9 cellular contexts compared by ENCODE assay signal in genomic region chr12:109463776-109464175, GRCh38. TPM values are rescaled to one million over a fixed set of nuclear protein-coding genes. Genes with fewer than 3 reads are reported as not detected.
DNase-seq lines count a peak whose midpoint lies in the region; ATAC-seq, FAIRE-seq and TF ChIP-seq lines count a peak whose summit lies in the region.
"Had no signal": no experiment of that assay in that cellular context is flagged by ENCODE, and none has a peak within 500 bp of the region (broad histone marks: within the 10 kb centered on the region; RNA-seq: fewer than 3 reads in every experiment).

No MANE protein-coding gene starts in this region.

- H3K4me1 ChIP-seq in transverse colon, result peaks cover 82 to 97% (median 83%) of the 10 kb centered on the region in 4 donors

- no peaks in the 10 kb centered on the region for H3K9me3 Mint-ChIP-seq in activated naive CD4-positive, alpha-beta T cell treated with anti-CD3 and anti-CD28 coated beads, Interleukin-2, amount 10 ng/mL, durations not matched to agents 7 days and 5 days
- no peaks in the 10 kb centered on the region for H3K9me3 Mint-ChIP-seq in mesothelial cell of epicardium
- H3K9me3 Mint-ChIP-seq: CD8-positive, alpha-beta T cell had no signal

- no peaks in the 10 kb centered on the region for H3K27me3 ChIP-seq in transverse colon

- H3K27ac ChIP-seq in caudate nucleus (ENCODE audit: low read depth, low read length) (peak overlapping the region; percentile 86), transverse colon (peak overlapping the region; percentile 91 to 97 (median 94))

- H3K36me3 ChIP-seq in transverse colon, result no peaks in the 10 kb centered on the region

- H3K27me3 Mint-ChIP-seq in activated naive CD4-positive, alpha-beta T cell treated with anti-CD3 and anti-CD28 coated beads, Interleukin-2, amount 10 ng/mL, durations not matched to agents 7 days and 5 days, result no peaks in the 10 kb centered on the region
- no peaks in the 10 kb centered on the region for H3K27me3 Mint-ChIP-seq in mesothelial cell of epicardium (ENCODE audit: low read depth)

- in situ Hi-C loops in transverse colon (cut with MboI; ENCODE audit: low pct_ligation_motif_present in 1 of 4, low pct_unique_long_range_greater_than_20kb in 1 of 4, low sequenced_read_pairs in 3 of 4), result no loop called here

- no peak for ATAC-seq in HG02642 (IDR thresholded peaks at IDR 0.05; ENCODE audit: poor library complexity, unreplicated experiment)

- H3K4me3 Mint-ChIP-seq in activated naive CD4-positive, alpha-beta T cell treated with anti-CD3 and anti-CD28 coated beads, Interleukin-2, amount 10 ng/mL, durations not matched to agents 7 days and 5 days, result no peak overlapping the region
- H3K4me3 Mint-ChIP-seq in mesothelial cell of epicardium, result peak overlapping the region; percentile 48

- H3K4me3 ChIP-seq in transverse colon, result no peak overlapping the region

- 59 to 67% methylated on average over 4 to 5 of the region's 5 CpGs for WGBS in transverse colon (ENCODE audit: low coverage in 1 of 2), 2 donors

- no peak for TF ChIP-seq EP300 in transverse colon (IDR thresholded peaks at IDR 0.05; ENCODE audit: low read depth)

- TF ChIP-seq POLR2A in transverse colon (IDR thresholded peaks at IDR 0.05), result no peak

- no peak for DNase-seq in activated naive CD4-positive, alpha-beta T cell treated with anti-CD3 and anti-CD28 coated beads, Interleukin-2, amount 10 ng/mL, durations not matched to agents 7 days and 5 days
- no peak for DNase-seq in activated naive CD4-positive, alpha-beta T cell treated with Interleukin-2 at 50 U/mL for 16 hours
- DNase-seq in caudate nucleus (lab: John Stamatoyannopoulos, UW), result no peak
- DNase-seq in mesothelial cell of epicardium (ENCODE audit: low spot score in 2 of 2, unreplicated experiment in 2 of 2), result no peak
- no peak for DNase-seq in transverse colon
- DNase-seq in frontal cortex (ENCODE audit: low spot score in 2 of 2), result no peak
- no peak for DNase-seq in GM19239 (ENCODE audit: insufficient read length, low spot score)
- DNase-seq: CD8-positive, alpha-beta T cell had no signal

- H3K36me3 Mint-ChIP-seq in activated naive CD4-positive, alpha-beta T cell treated with anti-CD3 and anti-CD28 coated beads, Interleukin-2, amount 10 ng/mL, durations not matched to agents 7 days and 5 days, result peaks cover 16% of the 10 kb centered on the region
- H3K36me3 Mint-ChIP-seq in mesothelial cell of epicardium, result peaks cover 18% of the 10 kb centered on the region

- CTCF ChIA-PET in activated naive CD4-positive, alpha-beta T cell treated with anti-CD3 and anti-CD28 coated beads, Interleukin-2, amount 10 ng/mL, durations not matched to agents 7 days and 5 days (lab: Charles Lee), result interaction anchor here (1.8 kb wide), 1 partner anchor 31 kb away, joined by 14 read pairs; no protein-coding TSS in a partner anchor

- peaks cover 42% of the 10 kb centered on the region for H3K4me1 Mint-ChIP-seq in activated naive CD4-positive, alpha-beta T cell treated with anti-CD3 and anti-CD28 coated beads, Interleukin-2, amount 10 ng/mL, durations not matched to agents 7 days and 5 days
- peaks cover 63% of the 10 kb centered on the region for H3K4me1 Mint-ChIP-seq in mesothelial cell of epicardium

- H3K9me3 ChIP-seq in transverse colon, result no peaks in the 10 kb centered on the region

- FAIRE-seq in frontal cortex (lab: Jason Lieb, UNC) (no peak), GM19239 (lab: Jason Lieb, UNC) (no peak)

- peak overlapping the region; percentile 83 for H3K27ac Mint-ChIP-seq in activated naive CD4-positive, alpha-beta T cell treated with anti-CD3 and anti-CD28 coated beads, Interleukin-2, amount 10 ng/mL, durations not matched to agents 7 days and 5 days
- H3K27ac Mint-ChIP-seq in mesothelial cell of epicardium, result peak overlapping the region; percentile 99

- intact Hi-C loops in transverse colon (cut with DNase I; ENCODE audit: low total_unique reads), result no loop called here

- TF ChIP-seq CTCF in mesothelial cell of epicardium (IDR thresholded peaks at IDR 0.05; ENCODE audit: unreplicated experiment), result no peak
- no peak for TF ChIP-seq CTCF in transverse colon (IDR thresholded peaks at IDR 0.05)

RNA-seq across cellular contexts. Expression of gene KCTD10, which starts 13.3 kb away (rescaled TPM):
- total RNA-seq in mesothelial cell of epicardium (54.0 to 56.2 TPM (median 54.8 TPM) in 3 replicates), transverse colon (100 to 1,000 TPM in 1 of 4 donors, 10 to 100 TPM in 3; 67.2 to 126 (median 79.5) TPM), frontal cortex (42.8 TPM)

RNA-seq across cellular contexts. Expression of gene UBE3B, which starts 13.7 kb away (rescaled TPM):
- 41.4 to 47.1 TPM (median 42.8 TPM) in 3 replicates for total RNA-seq in mesothelial cell of epicardium
- total RNA-seq in transverse colon, result 10 to 100 TPM; 34.4 to 73.0 (median 71.6) TPM
- 15.5 TPM for total RNA-seq in frontal cortex
